22 cellular contexts compared by ENCODE assay signal in the genomic region with DNA sequence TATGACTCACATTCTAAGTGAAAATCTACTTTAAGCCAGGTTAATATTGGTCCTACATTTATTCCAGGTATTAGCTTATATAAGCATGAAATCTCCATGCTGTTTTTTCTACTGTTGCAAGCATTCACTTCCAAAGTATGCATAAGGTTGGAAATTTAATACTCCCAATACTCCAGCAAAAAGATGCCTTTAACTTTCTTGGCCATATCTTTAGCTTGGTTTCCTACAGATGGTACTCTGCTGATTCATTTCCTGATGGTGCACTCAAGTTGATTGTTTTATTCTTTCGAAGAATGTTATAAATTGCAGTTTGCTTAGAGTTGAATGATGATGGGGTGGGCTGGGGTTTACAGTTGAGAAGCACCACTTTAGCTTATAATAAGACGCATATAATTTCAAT.
DNase-seq lines count a peak whose midpoint lies in the region; ATAC-seq and TF ChIP-seq lines count a peak whose summit lies in the region.
"Had no signal": no experiment of that assay in that cellular context is flagged by ENCODE, and none has a peak within 500 bp of the region (broad histone marks: within the 10 kb centered on the region; RNA-seq: fewer than 3 reads in every experiment).

No MANE protein-coding gene starts in this region.

- no peak for ATAC-seq in GM21723 (IDR thresholded peaks at IDR 0.05; ENCODE audit: unreplicated experiment)
- ATAC-seq in HG03520 (IDR thresholded peaks at IDR 0.05; ENCODE audit: unreplicated experiment) = no peak
- ATAC-seq: A549; activated T-helper 17 cell treated with anti-CD3 and anti-CD28 coated beads, Interleukin-2, amount 50 U/mL, for 72 hours; gastroesophageal sphincter; natural killer cell treated with Interleukin-12 subunit alpha and Interleukin-12 subunit beta and Interleukin-15 and Interleukin-18, amount 100 ng/mL, for 72 hours; stimulated activated effector memory CD8-positive, alpha-beta T cell treated with anti-CD3 and anti-CD28 coated beads, Interleukin-12 subunit alpha, Interleukin-12 subunit beta, amount 100 ng/mL, for 72 hours had no signal

- peak; percentile 33 for DNase-seq in A172 (ENCODE audit: low spot score)
- peak; percentile 21 for DNase-seq in HFF-Myc (ENCODE audit: extremely low read depth, low read depth)
- peak; percentile 46 for DNase-seq in adipocyte (ENCODE audit: low read depth)
- DNase-seq in fibroblast of mammary gland (ENCODE audit: low read depth) = peak; percentile 18
- DNase-seq in head of caudate nucleus = no peak
- no peak for DNase-seq in GOT3 (lab: John Stamatoyannopoulos, UW)
- DNase-seq: activated CD4-positive, alpha-beta T cell treated with anti-CD3 and anti-CD28 coated beads for 4 hours; activated naive CD8-positive, alpha-beta T cell treated with anti-CD3 and anti-CD28 coated beads for 36 hours; cortex of kidney; Karpas-422; midbrain; NCI-H1105; SHP77 treated with DMSO at 0.1 percent for 48 hours; T-helper 1 cell had no signal

- H3K36me3 ChIP-seq in adipocyte (ENCODE audit: control insufficient read depth, insufficient read depth, low read length, severe bottlenecking) = no peaks in the 10 kb centered on the region
- H3K36me3 ChIP-seq: gastroesophageal sphincter, suprapubic skin had no signal

- H3K27me3 ChIP-seq in adipocyte (replicated peaks; ENCODE audit: control insufficient read depth, insufficient read depth, low read length) = no peaks in the 10 kb centered on the region
- H3K27me3 ChIP-seq: gastroesophageal sphincter, suprapubic skin had no signal

- H3K4me3 ChIP-seq in HFF-Myc (replicated peaks; ENCODE audit: low read depth, low read length) (no peak overlapping the region), adipocyte (ENCODE audit: low read length) (no peak overlapping the region), fibroblast of mammary gland (ENCODE audit: control insufficient read depth, low read depth, low read length) (no peak overlapping the region)
- H3K4me3 ChIP-seq: A549, gastroesophageal sphincter, suprapubic skin had no signal

- peaks cover 11% of the 10 kb centered on the region for H3K9me3 ChIP-seq in adipocyte (ENCODE audit: control insufficient read depth, low read length)
- H3K9me3 ChIP-seq: suprapubic skin had no signal

- H3K4me1 ChIP-seq in adipocyte (ENCODE audit: control insufficient read depth, insufficient read depth, low read length) = no peaks in the 10 kb centered on the region
- H3K4me1 ChIP-seq: A549, gastroesophageal sphincter, suprapubic skin had no signal

- TF ChIP-seq CTCF in HFF-Myc (IDR thresholded peaks at IDR 0.05; ENCODE audit: low read depth, low read length, missing control alignments) = no peak
- TF ChIP-seq CTCF in fibroblast of mammary gland (conservative IDR thresholded peaks at IDR 0.05; ENCODE audit: control insufficient read depth, insufficient read depth, low read depth, low read length) = no peak

- H3K9ac ChIP-seq in adipocyte (ENCODE audit: low read length) = no peak overlapping the region

- intact Hi-C loops in head of caudate nucleus (cut with DNase I) = no loop called here

Comparison
In these comparisons a context has a peak if more than half of its experiments do, and no peak if none do; other contexts are left out.
1. DNase-seq: peak in A172 (single experiment), HFF-Myc (single experiment), adipocyte (single experiment) and fibroblast of mammary gland (single experiment); none in head of caudate nucleus (0 of 42) and GOT3 (single experiment).